In genomic region chr7:25680636-25681035, GRCh38 we compare ENCODE assay signal across 35 cellular contexts.
"Had no signal": no experiment of that assay in that cellular context is flagged by ENCODE, and none has a peak within 500 bp of the region (broad histone marks: within the 10 kb centered on the region; RNA-seq: fewer than 3 reads in every experiment).

No MANE protein-coding gene starts in this region.

- H3K27me3 Mint-ChIP-seq: activated CD4-positive, alpha-beta T cell treated with anti-CD3 and anti-CD28 coated beads, Interleukin-2, amount 10 ng/mL, durations not matched to agents 24 days and 14 days; activated CD8-positive, alpha-beta T cell treated with anti-CD3 and anti-CD28 coated beads for 36 hours had no signal

- H3K4me3 Mint-ChIP-seq: activated B cell treated with CpG ODN at 0.5 μM for 24 hours; activated CD4-positive, alpha-beta memory T cell treated with anti-CD3 and anti-CD28 coated beads for 36 hours; activated CD4-positive, alpha-beta T cell treated with anti-CD3 and anti-CD28 coated beads, Interleukin-2, amount 10 ng/mL, durations not matched to agents 24 days and 14 days; activated CD8-positive, alpha-beta T cell treated with anti-CD3 and anti-CD28 coated beads for 36 hours; activated naive CD4-positive, alpha-beta T cell treated with anti-CD3 and anti-CD28 coated beads for 36 hours; activated naive CD8-positive, alpha-beta T cell treated with anti-CD3 and anti-CD28 coated beads for 36 hours; activated T-cell treated with anti-CD3 and anti-CD28 coated beads, Interleukin-2, amount 50 U/mL, for 4 hours; activated T-cell treated with anti-CD3 and anti-CD28 coated beads, Interleukin-2, amount 50 U/mL, for 72 hours; activated T-helper 1 cell treated with anti-CD3 and anti-CD28 coated beads, Interleukin-12 subunit alpha, Interleukin-12 subunit beta, Interleukin-2, Interleukin-4 antibody, amounts not matched to agents 30 ng/mL and 10 ng/mL and 1 ng/mL, durations not matched to agents 14 hours and 24 hours and 36 hours; activated T-helper 17 cell treated with anti-CD3 and anti-CD28 coated beads, Interleukin-2, amount 50 U/mL, for 72 hours; T-helper 1 cell treated with Interleukin-12 subunit alpha and Interleukin-12 subunit beta and Interleukin-4 antibody, amounts not matched to agents 30 μg/mL and 1 μg/mL, for 36 hours; T-helper 2 cell treated with Interferon-gamma antibody and Interleukin-4, amounts not matched to agents 5 μg/mL and 100 μg/mL, for 36 hours had no signal

- H3K27ac ChIP-seq: adrenal gland, body of pancreas, brain microvascular endothelial cell, breast epithelium, VCaP had no signal

- H3K4me3 ChIP-seq: adrenal gland, body of pancreas, breast epithelium had no signal

- H3K36me3 Mint-ChIP-seq: activated CD4-positive, alpha-beta memory T cell treated with anti-CD3 and anti-CD28 coated beads for 36 hours; activated naive CD4-positive, alpha-beta T cell treated with anti-CD3 and anti-CD28 coated beads, Interleukin-2, amount 50 U/mL, for 72 hours; activated naive CD8-positive, alpha-beta T cell treated with anti-CD3 and anti-CD28 coated beads for 36 hours had no signal

- H3K27ac Mint-ChIP-seq: activated B cell treated with CpG ODN at 0.5 μM for 24 hours; activated CD4-positive, alpha-beta memory T cell treated with anti-CD3 and anti-CD28 coated beads for 36 hours; activated CD4-positive, alpha-beta T cell treated with anti-CD3 and anti-CD28 coated beads, Interleukin-2, amount 10 ng/mL, durations not matched to agents 24 days and 14 days; activated CD8-positive, alpha-beta T cell treated with anti-CD3 and anti-CD28 coated beads for 36 hours; activated naive CD4-positive, alpha-beta T cell treated with anti-CD3 and anti-CD28 coated beads for 36 hours; activated naive CD4-positive, alpha-beta T cell treated with anti-CD3 and anti-CD28 coated beads, Interleukin-2, amount 50 U/mL, for 72 hours; activated naive CD8-positive, alpha-beta T cell treated with anti-CD3 and anti-CD28 coated beads for 36 hours; activated T-cell treated with anti-CD3 and anti-CD28 coated beads, Interleukin-2, amount 50 U/mL, for 72 hours; activated T-helper 1 cell treated with anti-CD3 and anti-CD28 coated beads, Interleukin-12 subunit alpha, Interleukin-12 subunit beta, Interleukin-2, Interleukin-4 antibody, amounts not matched to agents 30 ng/mL and 10 ng/mL and 1 ng/mL, durations not matched to agents 14 hours and 24 hours and 36 hours; activated T-helper 17 cell treated with anti-CD3 and anti-CD28 coated beads, Interleukin-2, amount 50 U/mL, for 72 hours; T-helper 1 cell treated with Interleukin-12 subunit alpha and Interleukin-12 subunit beta and Interleukin-4 antibody, amounts not matched to agents 30 μg/mL and 1 μg/mL, for 36 hours; T-helper 2 cell treated with Interferon-gamma antibody and Interleukin-4, amounts not matched to agents 5 μg/mL and 100 μg/mL, for 36 hours had no signal

- H3K4me1 ChIP-seq: adrenal gland, body of pancreas, breast epithelium had no signal

- ATAC-seq: activated CD8-positive, alpha-beta T cell treated with anti-CD3 and anti-CD28 coated beads for 36 hours; activated naive CD4-positive, alpha-beta T cell treated with anti-CD3 and anti-CD28 coated beads, Interleukin-2, amount 50 U/mL, for 72 hours; activated T-cell treated with anti-CD3 and anti-CD28 coated beads, Interleukin-2, amount 50 U/mL, for 4 hours; activated T-cell treated with anti-CD3 and anti-CD28 coated beads, Interleukin-2, amount 50 U/mL, for 72 hours; activated T-helper 17 cell treated with anti-CD3 and anti-CD28 coated beads, Interleukin-2, amount 50 U/mL, for 72 hours; body of pancreas had no signal

- DNase-seq: activated B cell treated with CpG ODN at 0.5 μM for 24 hours; activated CD4-positive, alpha-beta memory T cell treated with anti-CD3 and anti-CD28 coated beads for 36 hours; activated CD4-positive, alpha-beta T cell treated with anti-CD3 and anti-CD28 coated beads for 4 hours; activated CD4-positive, alpha-beta T cell treated with anti-CD3 and anti-CD28 coated beads, Interleukin-2, amount 10 ng/mL, durations not matched to agents 24 days and 14 days; activated CD4-positive, alpha-beta T cell treated with anti-CD3 and anti-CD28 coated beads, Interleukin-2, amount 50 U/mL, for 1 hour; activated CD4-positive, alpha-beta T cell treated with anti-CD3 and anti-CD28 coated beads, Interleukin-2, amount 50 U/mL, for 4 hours; activated CD4-positive, CD25-positive, alpha-beta regulatory T cell treated with anti-CD3 and anti-CD28 coated beads, Interleukin-2, amount 50 U/mL, for 72 hours; activated CD8-positive, alpha-beta memory T cell treated with anti-CD3 and anti-CD28 coated beads, Interleukin-2, amount 50 U/mL, for 4 hours; activated CD8-positive, alpha-beta T cell treated with anti-CD3 and anti-CD28 coated beads for 36 hours; activated effector memory CD4-positive, alpha-beta T cell treated with anti-CD3 and anti-CD28 coated beads, Interleukin-2, amount 50 U/mL, for 16 hours; activated gamma-delta T cell treated with Interleukin-2 at 50 U/mL for 16 hours; activated naive CD4-positive, alpha-beta T cell; activated naive CD4-positive, alpha-beta T cell treated with anti-CD3 and anti-CD28 coated beads for 36 hours; activated naive CD4-positive, alpha-beta T cell treated with anti-CD3 and anti-CD28 coated beads, Interleukin-2, amount 50 U/mL, for 16 hours; activated naive CD8-positive, alpha-beta T cell treated with anti-CD3 and anti-CD28 coated beads for 36 hours; activated T-cell treated with anti-CD3 and anti-CD28 coated beads for 4 hours; activated T-cell treated with anti-CD3 and anti-CD28 coated beads, Interleukin-2, amount 50 U/mL, for 1 hour; activated T-cell treated with anti-CD3 and anti-CD28 coated beads, Interleukin-2, amount 50 U/mL, for 4 hours; activated T-cell treated with anti-CD3 and anti-CD28 coated beads, Interleukin-2, amount 50 U/mL, for 72 hours; adrenal gland; amniotic stem cell; aorta; body of pancreas; brain microvascular endothelial cell; central memory CD4-positive, alpha-beta T cell; T-helper 1 cell; T-helper 2 cell; T-helper 9 cell had no signal

- H3K36me3 ChIP-seq: adrenal gland, brain microvascular endothelial cell, breast epithelium had no signal

- H3K27me3 ChIP-seq: adrenal gland, body of pancreas, brain microvascular endothelial cell, breast epithelium had no signal

- H3K4me1 Mint-ChIP-seq: activated B cell treated with CpG ODN at 0.5 μM for 24 hours; activated T-helper 17 cell treated with anti-CD3 and anti-CD28 coated beads, Interleukin-2, amount 50 U/mL, for 72 hours had no signal

- H3K9me3 ChIP-seq: adrenal gland, body of pancreas, breast epithelium had no signal

- H3K9me3 Mint-ChIP-seq: activated B cell treated with CpG ODN at 0.5 μM for 24 hours; activated CD4-positive, alpha-beta memory T cell treated with anti-CD3 and anti-CD28 coated beads for 36 hours; activated CD4-positive, alpha-beta T cell treated with anti-CD3 and anti-CD28 coated beads, Interleukin-2, amount 10 ng/mL, durations not matched to agents 24 days and 14 days; activated CD8-positive, alpha-beta T cell treated with anti-CD3 and anti-CD28 coated beads for 36 hours; activated naive CD4-positive, alpha-beta T cell treated with anti-CD3 and anti-CD28 coated beads for 36 hours; activated naive CD4-positive, alpha-beta T cell treated with anti-CD3 and anti-CD28 coated beads, Interleukin-2, amount 50 U/mL, for 72 hours; activated naive CD8-positive, alpha-beta T cell treated with anti-CD3 and anti-CD28 coated beads for 36 hours; activated T-cell treated with anti-CD3 and anti-CD28 coated beads, Interleukin-2, amount 50 U/mL, for 4 hours; activated T-cell treated with anti-CD3 and anti-CD28 coated beads, Interleukin-2, amount 50 U/mL, for 72 hours; activated T-helper 1 cell treated with anti-CD3 and anti-CD28 coated beads, Interleukin-12 subunit alpha, Interleukin-12 subunit beta, Interleukin-2, Interleukin-4 antibody, amounts not matched to agents 30 ng/mL and 10 ng/mL and 1 ng/mL, durations not matched to agents 14 hours and 24 hours and 36 hours; activated T-helper 17 cell treated with anti-CD3 and anti-CD28 coated beads, Interleukin-2, amount 50 U/mL, for 72 hours; T-helper 1 cell treated with Interleukin-12 subunit alpha and Interleukin-12 subunit beta and Interleukin-4 antibody, amounts not matched to agents 30 μg/mL and 1 μg/mL, for 36 hours; T-helper 2 cell treated with Interferon-gamma antibody and Interleukin-4, amounts not matched to agents 5 μg/mL and 100 μg/mL, for 36 hours had no signal
